In genomic region chr12:129589503-129589902, GRCh38 we compare ENCODE assay signal across 25 cellular contexts.
DNase-seq lines count a peak whose midpoint lies in the region; ATAC-seq, FAIRE-seq and TF ChIP-seq lines count a peak whose summit lies in the region.
"Had no signal": no experiment of that assay in that cellular context is flagged by ENCODE, and none has a peak within 500 bp of the region (broad histone marks: within the 10 kb centered on the region; RNA-seq: fewer than 3 reads in every experiment).

No MANE protein-coding gene starts in this region.

- in situ Hi-C loops in HepG2 (cut with HindIII; ENCODE audit: extremely low pct_ligation_motif_present, low pct_unique_long_range_greater_than_20kb) = no loop called here

- H3K4me1 ChIP-seq in HepG2 (ENCODE audit: insufficient read depth, low read length) (no peaks in the 10 kb centered on the region), right lobe of liver (no peaks in the 10 kb centered on the region)
- H3K4me1 ChIP-seq: BE2C, BLaER1 had no signal

- no TSS peak for BruUV-seq in HepG2 (replicated peaks; lab: Mats Ljungman, UMichigan)

- no peak for TF ChIP-seq RAD21 in HepG2 (CRISPR knock-in tag; IDR thresholded peaks at IDR 0.05)

- DNase-seq in HepG2 (ENCODE audit: low spot score) (no peak), right lobe of liver (no peak), left kidney (ENCODE audit: low read depth, low spot score) (peak; percentile 28), NCI-H2029 (lab: John Stamatoyannopoulos, UW) (no peak)
- DNase-seq: 8988T; ACHN; BE2C; C1 segment of cervical spinal cord; CD4-positive, alpha-beta memory T cell; CD4-positive, CD25-positive, alpha-beta regulatory T cell; CD8-positive, alpha-beta memory T cell; COR-L47; DMS 273 treated with DMSO at 0.1 percent for 48 hours; DMS153; DMS53; DMS79; DND-41; EL; GDM1 had no signal

- TF ChIP-seq POLR2A in HepG2 (IDR thresholded peaks at IDR 0.05; ENCODE audit: insufficient read depth in 1 of 2, low read depth in 2 of 2, low read length in 2 of 2) = no peak
- no peak for TF ChIP-seq POLR2A in right lobe of liver (IDR thresholded peaks at IDR 0.05)

- no peak overlapping the region for H2AFZ ChIP-seq in HepG2 (ENCODE audit: low read length)

- TF ChIP-seq EP300 in HepG2 (IDR thresholded peaks at IDR 0.05; ENCODE audit: low read depth in 2 of 2, low read length in 2 of 2) = no peak
- no peak for TF ChIP-seq EP300 in HepG2 (CRISPR knock-in tag; IDR thresholded peaks at IDR 0.05; ENCODE audit: borderline replicate concordance)

- CTCF ChIA-PET in HepG2 (lab: Yijun Ruan, JAX; ENCODE audit: low intra/inter-chr PET ratio, low total read pairs) = no interaction called here

- intact Hi-C loops in HepG2 (cut with micrococcal nuclease; ENCODE audit: unreplicated experiment) (no loop called here), right lobe of liver (cut with DNase I) (no loop called here)

- H3K79me2 ChIP-seq in HepG2 (ENCODE audit: insufficient read depth, low read length) = no peaks in the 10 kb centered on the region

- no peaks in the 10 kb centered on the region for H4K20me1 ChIP-seq in HepG2 (ENCODE audit: insufficient read depth, low read length)
- H4K20me1 ChIP-seq: BLaER1 had no signal

- 22% methylated on average over 3 of the region's 5 CpGs for WGBS in HepG2 (ENCODE audit: low lambda C conversion rate)
- 74% methylated on average over 5 of the region's 5 CpGs for WGBS in right lobe of liver (ENCODE audit: insufficient coverage, low coverage, low lambda C conversion rate, missing lambda C conversion rate)

- H3K27me3 ChIP-seq in HepG2 (ENCODE audit: control insufficient read depth in 1 of 2, insufficient read depth in 2 of 2, low read length in 2 of 2) = no peaks in the 10 kb centered on the region
- no peaks in the 10 kb centered on the region for H3K27me3 ChIP-seq in right lobe of liver
- H3K27me3 ChIP-seq: BE2C, BLaER1 had no signal

- no peak overlapping the region for H3K9ac ChIP-seq in HepG2 (ENCODE audit: insufficient read depth, low read depth, low read length)
- H3K9ac ChIP-seq: BLaER1 had no signal

- no peak for TF ChIP-seq CTCF in HepG2 (CRISPR knock-in tag; IDR thresholded peaks at IDR 0.05)
- TF ChIP-seq CTCF in right lobe of liver (IDR thresholded peaks at IDR 0.05) = no peak

- H3K36me3 ChIP-seq in HepG2 (replicated peaks in 1 of 2; ENCODE audit: control insufficient read depth in 1 of 2, insufficient read depth in 2 of 2, low read length in 2 of 2) (no peaks in the 10 kb centered on the region), right lobe of liver (no peaks in the 10 kb centered on the region)
- H3K36me3 ChIP-seq: BE2C, BLaER1 had no signal

- H3K4me3 ChIP-seq in HepG2 (replicated peaks in 1 of 3; ENCODE audit: insufficient read depth in 1 of 3, low read depth in 2 of 3, low read length in 3 of 3) = no peak overlapping the region
- H3K4me3 ChIP-seq in right lobe of liver = no peak overlapping the region
- H3K4me3 ChIP-seq: BLaER1, GM12878 had no signal

- no peak for FAIRE-seq in HepG2 (lab: Jason Lieb, UNC)
- FAIRE-seq: A204.1, GM12878, GM12892, GM18507 had no signal

- POLR2A ChIA-PET in HepG2 (lab: Yijun Ruan, JAX) = no interaction called here

- no peak overlapping the region for H3K4me2 ChIP-seq in HepG2 (ENCODE audit: low read depth, low read length)
- H3K4me2 ChIP-seq: BLaER1 had no signal

- H3K27ac ChIP-seq in HepG2 (ENCODE audit: extremely low read length, insufficient read depth, low read length) = no peak overlapping the region
- no peak overlapping the region for H3K27ac ChIP-seq in right lobe of liver
- H3K27ac ChIP-seq: BLaER1 had no signal

- peaks cover 24% of the 10 kb centered on the region; the same call in 1 of the 2 replicates for H3K9me3 ChIP-seq in HepG2 (ENCODE audit: low read length)
- no peaks in the 10 kb centered on the region for H3K9me3 ChIP-seq in right lobe of liver
- H3K9me3 ChIP-seq: BE2C, BLaER1 had no signal

- ATAC-seq in HepG2 (no peak), right lobe of liver (no peak), HG02970 (IDR thresholded peaks at IDR 0.05; ENCODE audit: low FRiP score, unreplicated experiment) (no peak)
- ATAC-seq: GM12878 had no signal

TF ChIP-seq in HepG2, 621 proteins besides CTCF, POLR2A, EP300 and RAD21:
- TF ChIP-seq ZHX1 (CRISPR knock-in tag; IDR thresholded peaks at IDR 0.05; ENCODE audit: low read depth) = no peak
- TF ChIP-seq BORCS8-MEF2B (CRISPR knock-in tag; IDR thresholded peaks at IDR 0.05) = no peak
- TF ChIP-seq ZZZ3 (CRISPR knock-in tag; IDR thresholded peaks at IDR 0.05; ENCODE audit: borderline replicate concordance) = no peak
- no peak for TF ChIP-seq NFE2L1 (CRISPR knock-in tag; IDR thresholded peaks at IDR 0.05; ENCODE audit: borderline replicate concordance)
- TF ChIP-seq CREB1 (IDR thresholded peaks at IDR 0.05) = peak; percentile 59; the same call in 1 of the 2 replicates
- TF ChIP-seq CREB1 (CRISPR knock-in tag; IDR thresholded peaks at IDR 0.05) = no peak
